ENCODE assay signal across 11 cellular contexts in the genomic region with DNA sequence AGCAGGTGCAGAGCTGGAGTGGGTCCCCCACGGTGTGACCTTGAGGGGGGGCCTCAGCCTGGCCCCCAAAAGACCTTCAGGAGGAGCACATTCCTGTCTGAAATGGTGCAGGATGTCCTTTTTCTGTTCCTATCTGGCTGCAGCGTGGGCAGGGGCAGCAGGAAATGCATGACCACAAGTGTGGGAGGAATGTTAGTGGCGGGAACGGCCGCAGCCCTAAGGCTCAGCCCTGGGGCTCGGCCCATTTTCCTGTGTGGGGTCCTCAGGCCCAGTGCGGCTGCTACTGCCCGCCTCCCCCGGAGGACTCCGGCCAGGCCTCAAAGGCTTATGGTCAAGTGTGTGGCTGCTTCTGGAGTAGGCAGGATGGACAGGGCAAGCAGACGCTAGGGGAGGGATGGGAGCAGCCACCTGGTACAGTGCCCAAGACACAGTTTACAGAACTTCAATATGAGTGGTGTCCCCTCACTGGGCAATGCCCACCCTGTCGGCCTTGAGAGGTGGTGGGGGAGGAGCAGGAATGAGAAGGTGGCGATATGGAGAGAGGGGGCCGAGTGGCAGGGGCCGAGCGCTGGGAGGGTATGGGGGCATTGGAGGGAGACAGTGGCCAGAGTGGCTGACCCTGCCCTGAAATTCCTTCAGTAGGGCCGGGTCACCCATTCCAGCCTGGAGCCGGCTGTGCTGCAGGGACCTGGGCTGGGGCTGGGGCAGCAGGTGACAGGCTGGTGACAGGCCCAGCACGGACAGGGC.
DNase-seq lines count a peak whose midpoint lies in the region; TF ChIP-seq lines count a peak whose summit lies in the region.
"Had no signal": no experiment of that assay in that cellular context is flagged by ENCODE, and none has a peak within 500 bp of the region (broad histone marks: within the 10 kb centered on the region; RNA-seq: fewer than 3 reads in every experiment).

No MANE protein-coding gene starts in this region.

- H3K36me3 ChIP-seq in SJCRH30 (no peaks in the 10 kb centered on the region), skeletal muscle satellite cell (ENCODE audit: insufficient read depth, low read length) (no peaks in the 10 kb centered on the region), suprapubic skin (no peaks in the 10 kb centered on the region), trophoblast cell (ENCODE audit: control insufficient read depth in 1 of 2, insufficient read depth in 2 of 2, low read length in 2 of 2) (peaks cover 2 to 4% of the 10 kb centered on the region in 2 experiments)
- H3K36me3 ChIP-seq: cardiac muscle cell had no signal

- H3K27ac Mint-ChIP-seq in H9: peak overlapping the region in 2 of 3 experiments; percentile 57 to 88; a peak in 4 of 7 replicates
- H3K27ac Mint-ChIP-seq: nephron progenitor cell; stimulated activated memory B cell treated with anti-CD40 and anti-IgM and Interleukin-4, amounts not matched to agents 10 μg/mL and 1 μg/mL and 100 μg/mL, for 72 hours had no signal

- H2AFZ ChIP-seq in H9 (ENCODE audit: low read length): no peak overlapping the region
- no peak overlapping the region for H2AFZ ChIP-seq in trophoblast cell (ENCODE audit: insufficient read depth, low read length, poor library complexity)

- DNase-seq in H9 (no peak), SJCRH30 (peak; percentile 57 to 63), foreskin melanocyte (peak; percentile 32), suprapubic skin (ENCODE audit: low spot score in 2 of 2) (no peak), trophoblast cell (no peak), retina (no peak)
- DNase-seq: erythroblast, nephron progenitor cell had no signal

- H3K9me3 Mint-ChIP-seq in H9: no peaks in the 10 kb centered on the region
- H3K9me3 Mint-ChIP-seq: nephron progenitor cell; stimulated activated memory B cell treated with anti-CD40 and anti-IgM and Interleukin-4, amounts not matched to agents 10 μg/mL and 1 μg/mL and 100 μg/mL, for 72 hours had no signal

- H3K79me2 ChIP-seq in H9 (ENCODE audit: insufficient read depth, low read length) (no peaks in the 10 kb centered on the region), trophoblast cell (ENCODE audit: control insufficient read depth, insufficient read depth, low read length, poor library complexity) (no peaks in the 10 kb centered on the region)

- H3K4me3 ChIP-seq in SJCRH30 (no peak overlapping the region), skeletal muscle satellite cell (ENCODE audit: low read length) (no peak overlapping the region), suprapubic skin (no peak overlapping the region), trophoblast cell (ENCODE audit: low read depth, low read length) (no peak overlapping the region)
- H3K4me3 ChIP-seq: cardiac muscle cell had no signal

- H2BK15ac ChIP-seq in H9 (ENCODE audit: low read depth, low read length): no peak overlapping the region

- H3K23ac ChIP-seq in H9 (ENCODE audit: insufficient read length, low read depth, low read length) (no peak overlapping the region), trophoblast cell (ENCODE audit: low read length) (no peak overlapping the region)

- TF ChIP-seq CTCF in H9 (conservative IDR thresholded peaks at IDR 0.05) (no peak), suprapubic skin (IDR thresholded peaks at IDR 0.05) (no peak)

- H3K27ac ChIP-seq in H9 (ENCODE audit: insufficient read length, low read depth, low read length) (no peak overlapping the region), SJCRH30 (peak overlapping the region; percentile 54), suprapubic skin (no peak overlapping the region), trophoblast cell (ENCODE audit: low read depth, low read length) (no peak overlapping the region)
- H3K27ac ChIP-seq: cardiac muscle cell had no signal

- no peaks in the 10 kb centered on the region for H4K20me1 ChIP-seq in H9 (ENCODE audit: control insufficient read depth, insufficient read depth, insufficient read length)

- H3K9ac ChIP-seq in H9 (ENCODE audit: extremely low read depth, insufficient read length, low read length) (no peak overlapping the region), skeletal muscle satellite cell (ENCODE audit: low read depth, low read length) (peak overlapping the region; percentile 9), trophoblast cell (ENCODE audit: low read length) (no peak overlapping the region)

- no peak overlapping the region for H3K4ac ChIP-seq in H9 (ENCODE audit: low read depth, low read length)
- H3K4ac ChIP-seq in trophoblast cell (ENCODE audit: low read depth, low read length): no peak overlapping the region

- H3K36me3 Mint-ChIP-seq in H9 (ENCODE audit: insufficient read depth in 1 of 3, low read depth in 3 of 3): 0 out of 7 replicates have a peak, but pooled peaks cover 0 to 1% (median 0%) of the 10 kb centered on the region in 3 experiments
- H3K36me3 Mint-ChIP-seq: stimulated activated memory B cell treated with anti-CD40 and anti-IgM and Interleukin-4, amounts not matched to agents 10 μg/mL and 1 μg/mL and 100 μg/mL, for 72 hours had no signal

- TF ChIP-seq POLR2A in suprapubic skin (IDR thresholded peaks at IDR 0.05): no peak

- no peak overlapping the region for H4K12ac ChIP-seq in trophoblast cell (ENCODE audit: low read depth, low read length)

- no peak overlapping the region for H4K91ac ChIP-seq in H9 (ENCODE audit: insufficient read length, low read depth, low read length)
- H4K91ac ChIP-seq in trophoblast cell (ENCODE audit: low read depth, low read length): no peak overlapping the region

- no peak overlapping the region for H4K5ac ChIP-seq in H9 (ENCODE audit: insufficient read length, low read depth, low read length)

- TF ChIP-seq EP300 in suprapubic skin (IDR thresholded peaks at IDR 0.05): no peak

- no peaks in the 10 kb centered on the region for H3K79me1 ChIP-seq in H9 (ENCODE audit: insufficient read depth, low read depth, low read length, poor library complexity, severe bottlenecking)
- no peaks in the 10 kb centered on the region for H3K79me1 ChIP-seq in trophoblast cell (ENCODE audit: low read length)

- H3K23me2 ChIP-seq in H9 (ENCODE audit: insufficient read length, low read depth, low read length, poor library complexity, severe bottlenecking): no peaks in the 10 kb centered on the region

- no peak overlapping the region for H2BK120ac ChIP-seq in H9 (ENCODE audit: low read depth, low read length, poor library complexity, severe bottlenecking)
- H2BK120ac ChIP-seq in trophoblast cell (ENCODE audit: insufficient read depth, low read length, poor library complexity): no peak overlapping the region

- H3K4me1 Mint-ChIP-seq in H9: peaks cover 16 to 20% of the 10 kb centered on the region in 2 experiments

- H3K4me2 ChIP-seq in H9 (ENCODE audit: insufficient read depth, insufficient read length, low read length): no peak overlapping the region
- H3K4me2 ChIP-seq in skeletal muscle satellite cell (ENCODE audit: low read length): peak overlapping the region; percentile 40
- H3K4me2 ChIP-seq in trophoblast cell (ENCODE audit: low read length): no peak overlapping the region

- no peak overlapping the region for H2BK5ac ChIP-seq in H9 (ENCODE audit: insufficient read length, low read length)
- no peak overlapping the region for H2BK5ac ChIP-seq in trophoblast cell (ENCODE audit: low read depth, low read length, poor library complexity)

- H3K14ac ChIP-seq in H9 (ENCODE audit: insufficient read depth, low read length): no peak overlapping the region; the same call in 1 of the 2 replicates
- H3K14ac ChIP-seq in trophoblast cell (ENCODE audit: low read length): no peak overlapping the region

- H3K4me3 Mint-ChIP-seq in H9: no peak overlapping the region
- H3K4me3 Mint-ChIP-seq: nephron progenitor cell; stimulated activated memory B cell treated with anti-CD40 and anti-IgM and Interleukin-4, amounts not matched to agents 10 μg/mL and 1 μg/mL and 100 μg/mL, for 72 hours had no signal

- H2AK5ac ChIP-seq in H9 (ENCODE audit: insufficient read length, low read length) (no peak overlapping the region), trophoblast cell (ENCODE audit: low read length) (no peak overlapping the region)

- H3K27me3 Mint-ChIP-seq in H9 (ENCODE audit: low read depth): no peaks in the 10 kb centered on the region

- H3K9me3 ChIP-seq in H9 (ENCODE audit: control insufficient read depth, low read depth, low read length): no peaks in the 10 kb centered on the region
- H3K9me3 ChIP-seq in SJCRH30 (replicated peaks): no peaks in the 10 kb centered on the region
- H3K9me3 ChIP-seq in skeletal muscle satellite cell (replicated peaks; ENCODE audit: low read length): no peaks in the 10 kb centered on the region
- H3K9me3 ChIP-seq in suprapubic skin: no peaks in the 10 kb centered on the region
- H3K9me3 ChIP-seq in trophoblast cell (ENCODE audit: insufficient read depth, low read depth, low read length): peaks cover 4% of the 10 kb centered on the region

- H3K4me1 ChIP-seq in H9 (ENCODE audit: insufficient read depth, low read length) (no peaks in the 10 kb centered on the region), SJCRH30 (peaks cover 11% of the 10 kb centered on the region), skeletal muscle satellite cell (ENCODE audit: control insufficient read depth, insufficient read depth, low read length) (peaks cover 14% of the 10 kb centered on the region), suprapubic skin (no peaks in the 10 kb centered on the region), trophoblast cell (ENCODE audit: control insufficient read depth in 1 of 2, insufficient read depth in 2 of 2, low read length in 2 of 2) (peaks cover 11% of the 10 kb centered on the region in 2 experiments)

- no peak overlapping the region for H3K56ac ChIP-seq in H9 (ENCODE audit: insufficient read length, low read depth, low read length)

- no peak overlapping the region for H2BK20ac ChIP-seq in H9 (ENCODE audit: low read depth, low read length, poor library complexity, severe bottlenecking)

- no peak overlapping the region for H3K18ac ChIP-seq in H9 (ENCODE audit: insufficient read length, low read depth, low read length)
- no peak overlapping the region for H3K18ac ChIP-seq in trophoblast cell (ENCODE audit: low read length)

- H4K8ac ChIP-seq in H9 (replicated peaks; ENCODE audit: insufficient read length, low read depth, low read length) (no peak overlapping the region), trophoblast cell (ENCODE audit: low read depth, low read length) (no peak overlapping the region)

- no CpG with 5 or more reads among the region's 19 CpGs for WGBS in H9 (ENCODE audit: extremely low coverage, insufficient read length, low lambda C conversion rate)
- 77% methylated on average over 14 of the region's 19 CpGs for WGBS in suprapubic skin
- no CpG with 5 or more reads among the region's 19 CpGs for WGBS in trophoblast cell (ENCODE audit: extremely low coverage, insufficient coverage, insufficient read length)

- H3K27me3 ChIP-seq in H9 (ENCODE audit: insufficient read depth, low read length) (no peaks in the 10 kb centered on the region), SJCRH30 (no peaks in the 10 kb centered on the region), skeletal muscle satellite cell (ENCODE audit: control insufficient read depth, insufficient read depth, low read length) (no peaks in the 10 kb centered on the region), suprapubic skin (no peaks in the 10 kb centered on the region), trophoblast cell (ENCODE audit: insufficient read depth, low read length) (no peaks in the 10 kb centered on the region)
- H3K27me3 ChIP-seq: cardiac muscle cell had no signal

- no peak overlapping the region for H3T11ph ChIP-seq in H9 (ENCODE audit: low read length)

- H2BK12ac ChIP-seq in H9 (ENCODE audit: insufficient read length, low read depth, low read length): no peak overlapping the region
- H2BK12ac ChIP-seq in trophoblast cell (ENCODE audit: low read length): no peak overlapping the region

Comparison
In these comparisons a context has a peak if more than half of its experiments do, and no peak if none do; other contexts are left out.
1. DNase-seq: peak in SJCRH30 (2 of 2) and foreskin melanocyte (single experiment); none in H9 (single experiment), suprapubic skin (0 of 2), trophoblast cell (0 of 2) and retina (single experiment).